In genomic region chr3:106176734-106177133, GRCh38 we compare ENCODE assay signal across 1 cellular context.
TF ChIP-seq lines count a peak whose summit lies in the region.

No MANE protein-coding gene starts in this region.

TF ChIP-seq in HepG2, 621 proteins besides CTCF, POLR2A, EP300 and RAD21 (continued from another document):
- no peak for TF ChIP-seq HMGXB3 (CRISPR knock-in tag; IDR thresholded peaks at IDR 0.05; ENCODE audit: borderline replicate concordance)
